In genomic region chr22:41914611-41915034, GRCh38 we compare ENCODE assay signal across 10 cellular contexts. TPM values are rescaled to one million over a fixed set of nuclear protein-coding genes. Genes with fewer than 3 reads are reported as not detected.
A peak's percentile ranks its signal among the peaks of the same experiment; 100 is the strongest.
DNase-seq lines count a peak whose midpoint lies in the region; TF ChIP-seq lines count a peak whose summit lies in the region.
"Had no signal": no experiment of that assay in that cellular context is flagged by ENCODE, and none has a peak within 500 bp of the region (broad histone marks: within the 10 kb centered on the region; RNA-seq: fewer than 3 reads in every experiment).

No MANE protein-coding gene starts in this region.

- H3K4me1 ChIP-seq in HUES48 (ENCODE audit: control insufficient read depth, insufficient read depth, low read length): no peaks in the 10 kb centered on the region
- H3K4me1 ChIP-seq in prostate gland (replicated peaks): peaks cover 9% of the 10 kb centered on the region
- peaks cover 33% of the 10 kb centered on the region for H3K4me1 ChIP-seq in effector memory CD4-positive, alpha-beta T cell (ENCODE audit: control insufficient read depth, insufficient read depth, low read length, poor library complexity, severe bottlenecking)

- DNase-seq in GM06990 (ENCODE audit: extremely low read depth, insufficient read length) (no peak), dorsolateral prefrontal cortex (no peak), prostate gland (ENCODE audit: low spot score) (no peak), DMS153 (lab: John Stamatoyannopoulos, UW) (no peak), activated gamma-delta T cell (lab: John Stamatoyannopoulos, UW) (no peak)
- no peak for DNase-seq in stimulated activated CD4-positive, alpha-beta T cell treated with anti-CD3 and anti-CD28 coated beads, Interleukin-4, amount 100 ng/mL, for 1 hour
- DNase-seq in effector memory CD4-positive, alpha-beta T cell: no peak

- WGBS in prostate gland: 0% methylated on average over 7 of the region's 67 CpGs

- H3K27me3 ChIP-seq in GM06990 (replicated peaks; ENCODE audit: control insufficient read depth, insufficient read depth, low read length) (peaks cover 2% of the 10 kb centered on the region; the same call in 1 of the 2 replicates), HUES48 (ENCODE audit: control insufficient read depth, insufficient read depth, low read length) (peaks cover 100% of the 10 kb centered on the region), dorsolateral prefrontal cortex (peaks cover 0 to 66% (median 30%) of the 10 kb centered on the region in 45 donors), prostate gland (replicated peaks; ENCODE audit: insufficient read depth) (peaks cover 23% of the 10 kb centered on the region)
- H3K27me3 ChIP-seq in effector memory CD4-positive, alpha-beta T cell (replicated peaks; ENCODE audit: control insufficient read depth, insufficient read depth, low read length, poor library complexity, severe bottlenecking): peaks cover 43% of the 10 kb centered on the region

- TF ChIP-seq POLR2A in prostate gland (IDR thresholded peaks at IDR 0.05): no peak

- intact Hi-C loops in dorsolateral prefrontal cortex (cut with DNase I) (loop anchor here (5.0 kb wide), 1 partner anchor 77 kb away; no protein-coding TSS in a partner anchor), prostate gland (cut with DNase I) (no loop called here)

- no peak overlapping the region for H3K9ac ChIP-seq in HUES48 (ENCODE audit: low read depth, low read length)

- no peak overlapping the region for H3K27ac ChIP-seq in HUES48 (ENCODE audit: low read depth, low read length)
- H3K27ac ChIP-seq in dorsolateral prefrontal cortex: peak overlapping the region in 2 of 59 donors; percentile 2 to 86
- H3K27ac ChIP-seq in prostate gland: no peak overlapping the region
- H3K27ac ChIP-seq in effector memory CD4-positive, alpha-beta T cell (ENCODE audit: insufficient read depth, low read length, poor library complexity, severe bottlenecking): no peak overlapping the region

- H3K9me3 ChIP-seq in HUES48 (ENCODE audit: control insufficient read depth, insufficient read depth, low read length) (no peaks in the 10 kb centered on the region), prostate gland (no peaks in the 10 kb centered on the region)
- no peaks in the 10 kb centered on the region for H3K9me3 ChIP-seq in effector memory CD4-positive, alpha-beta T cell (ENCODE audit: control insufficient read depth, low read length)

- TF ChIP-seq CTCF in GM06990 (IDR thresholded peaks at IDR 0.05; ENCODE audit: insufficient read depth, low read length, poor library complexity, severe bottlenecking) (no peak), dorsolateral prefrontal cortex (IDR thresholded peaks at IDR 0.05 in 54 of 56, conservative IDR thresholded peaks at IDR 0.05 in 2 of 56; ENCODE audit: low read depth in 1 of 56, partially characterized antibody in 56 of 56) (no peak), prostate gland (IDR thresholded peaks at IDR 0.05) (no peak)

- no peaks in the 10 kb centered on the region for H3K36me3 ChIP-seq in GM06990 (ENCODE audit: control insufficient read depth, insufficient read depth, low read length)
- H3K36me3 ChIP-seq in HUES48 (ENCODE audit: control insufficient read depth, insufficient read depth, low read length): no peaks in the 10 kb centered on the region
- no peaks in the 10 kb centered on the region for H3K36me3 ChIP-seq in prostate gland
- no peaks in the 10 kb centered on the region for H3K36me3 ChIP-seq in effector memory CD4-positive, alpha-beta T cell (ENCODE audit: control insufficient read depth, insufficient read depth, low read length)

- H3K4me3 ChIP-seq in GM06990 (replicated peaks; ENCODE audit: low read depth, low read length) (peak overlapping the region; percentile 52), HUES48 (ENCODE audit: low read depth, low read length) (peak overlapping the region; percentile 59; the same call in 1 of the 2 replicates), dorsolateral prefrontal cortex (peak overlapping the region in 54 of 59 donors; percentile 7 to 63 (median 44)), prostate gland (peak overlapping the region; percentile 25 to 37)
- no peak overlapping the region for H3K4me3 ChIP-seq in effector memory CD4-positive, alpha-beta T cell (ENCODE audit: insufficient read depth, low read depth, low read length, poor library complexity, severe bottlenecking)

RNA-seq across cellular contexts. Expression of gene SHISA8, which starts 0.3 kb away (rescaled TPM):
- total RNA-seq in dorsolateral prefrontal cortex (1 to 10 TPM in 117 of 120 experiments, under 1 TPM in 2, not detected in 1; 0.79 to 7.2 (median 2.8) TPM), prostate gland (not detected)
- total RNA-seq: glomerular endothelial cell, SK-MEL-5 had no signal

RNA-seq across cellular contexts. Expression of gene TNFRSF13C, which starts 12.0 kb away (rescaled TPM):
- total RNA-seq in dorsolateral prefrontal cortex: 1 to 10 TPM in 78 of 120 experiments, under 1 TPM in 42; 0.13 to 5.8 (median 1.2) TPM
- under 1 TPM; 0.17 to 0.36 TPM for total RNA-seq in prostate gland
- total RNA-seq: glomerular endothelial cell had no signal

RNA-seq across cellular contexts. Expression of gene CENPM, which starts 32.3 kb away (rescaled TPM):
- total RNA-seq in dorsolateral prefrontal cortex (1 to 10 TPM in 53 of 120 experiments, under 1 TPM in 26, not detected in 41; 0.49 to 3.3 (median 1.4) TPM), prostate gland (10 to 100 TPM; 10.3 to 10.8 TPM)

RNA-seq across cellular contexts. Expression of gene SEPTIN3, which starts 54.6 kb away (rescaled TPM):
- total RNA-seq in dorsolateral prefrontal cortex (100 to 1,000 TPM in 119 of 120 experiments, 10 to 100 TPM in 1; 90.5 to 406 (median 293) TPM), prostate gland (1 to 10 TPM in 1 of 2 donors, under 1 TPM in 1; 0.46 to 2.3 TPM)
